22 cellular contexts compared by ENCODE assay signal in the genomic region with DNA sequence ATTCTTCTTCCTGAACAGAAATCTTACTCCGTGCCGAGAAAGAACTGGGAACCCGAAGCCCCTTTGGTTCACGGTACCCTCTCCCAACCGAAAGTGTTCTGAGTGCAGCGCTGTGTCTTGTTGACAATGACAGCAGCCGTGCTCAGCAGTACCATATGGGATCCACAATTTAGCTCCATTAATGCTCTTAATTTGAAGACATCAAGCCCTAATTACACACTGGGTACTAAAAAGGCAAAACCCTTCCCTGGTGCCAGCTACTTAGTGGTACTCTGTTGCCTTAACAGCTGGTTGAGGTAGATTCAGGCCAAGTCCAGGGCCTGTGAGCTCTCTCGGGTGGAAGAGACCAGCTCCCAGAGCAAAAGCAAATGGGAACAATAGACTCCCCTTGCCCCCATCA. TPM values are rescaled to one million over a fixed set of nuclear protein-coding genes. Genes with fewer than 3 reads are reported as not detected.
DNase-seq lines count a peak whose midpoint lies in the region; TF ChIP-seq lines count a peak whose summit lies in the region.
"Had no signal": no experiment of that assay in that cellular context is flagged by ENCODE, and none has a peak within 500 bp of the region (broad histone marks: within the 10 kb centered on the region; RNA-seq: fewer than 3 reads in every experiment).

No MANE protein-coding gene starts in this region.

- no peak for TF ChIP-seq CTCF in endothelial cell (IDR thresholded peaks at IDR 0.05; ENCODE audit: unreplicated experiment)
- no peak for TF ChIP-seq CTCF in GM20000 (IDR thresholded peaks at IDR 0.05; ENCODE audit: extremely low read depth, missing control alignments)

- peak overlapping the region; percentile 74 for H3K27ac Mint-ChIP-seq in endothelial cell (ENCODE audit: unreplicated experiment)
- H3K27ac Mint-ChIP-seq: T-cell had no signal

- H3K4me3 Mint-ChIP-seq in endothelial cell (ENCODE audit: unreplicated experiment): peak overlapping the region; percentile 72
- H3K4me3 Mint-ChIP-seq: CD8-positive, alpha-beta memory T cell; T-cell had no signal

- peaks cover 3% of the 10 kb centered on the region for H3K27me3 Mint-ChIP-seq in endothelial cell (ENCODE audit: unreplicated experiment)
- H3K27me3 Mint-ChIP-seq: CD8-positive, alpha-beta memory T cell; T-cell had no signal

- peaks cover 19% of the 10 kb centered on the region for H3K36me3 Mint-ChIP-seq in endothelial cell (ENCODE audit: low read depth, unreplicated experiment)

- H3K4me1 Mint-ChIP-seq in endothelial cell (ENCODE audit: unreplicated experiment): peaks cover 3% of the 10 kb centered on the region
- H3K4me1 Mint-ChIP-seq: CD8-positive, alpha-beta memory T cell; T-cell had no signal

- DNase-seq in D341Med (ENCODE audit: low spot score) (peak; percentile 76), NCI-H1092 (lab: John Stamatoyannopoulos, UW) (peak; percentile 34), NCI-H82 (lab: John Stamatoyannopoulos, UW) (peak; percentile 95), endothelial cell (ENCODE audit: low spot score) (no peak), DMS79 treated with DMSO at 0.1 percent for 48 hours (lab: John Stamatoyannopoulos, UW) (no peak), GM20000 (ENCODE audit: low spot score) (no peak), T-helper 2 cell (no peak)
- DNase-seq: AML-193; C1 segment of cervical spinal cord; Calu3; CD8-positive, alpha-beta memory T cell; DND-41; GOT3; HCEC 1CT; Kasumi-1; NCI-H1048; NCI-H1436 treated with DMSO at 0.1 percent for 48 hours; NCI-H2029 treated with DMSO at 0.1 percent for 48 hours; NCI-H446; OCI-M1; SJCRH30; T-cell had no signal

- H3K9me3 Mint-ChIP-seq in endothelial cell (ENCODE audit: unreplicated experiment): no peaks in the 10 kb centered on the region
- H3K9me3 Mint-ChIP-seq: CD8-positive, alpha-beta memory T cell; T-cell had no signal

RNA-seq across cellular contexts. Expression of gene DDX31, which starts 24.5 kb away (rescaled TPM):
- 15.8 TPM for total RNA-seq in endothelial cell (ENCODE audit: unreplicated experiment)

RNA-seq across cellular contexts. Expression of gene GTF3C4, which starts 25.0 kb away (rescaled TPM):
- total RNA-seq in endothelial cell (ENCODE audit: unreplicated experiment): 27.6 TPM

Comparison
In these comparisons a context has a peak if more than half of its experiments do, and no peak if none do; other contexts are left out.
1. DNase-seq: peak in D341Med (single experiment), NCI-H1092 (single experiment) and NCI-H82 (single experiment); none in endothelial cell (single experiment), DMS79 treated with DMSO at 0.1 percent for 48 hours (single experiment), GM20000 (single experiment) and T-helper 2 cell (0 of 5).